31 cellular contexts compared by ENCODE assay signal in the genomic region with DNA sequence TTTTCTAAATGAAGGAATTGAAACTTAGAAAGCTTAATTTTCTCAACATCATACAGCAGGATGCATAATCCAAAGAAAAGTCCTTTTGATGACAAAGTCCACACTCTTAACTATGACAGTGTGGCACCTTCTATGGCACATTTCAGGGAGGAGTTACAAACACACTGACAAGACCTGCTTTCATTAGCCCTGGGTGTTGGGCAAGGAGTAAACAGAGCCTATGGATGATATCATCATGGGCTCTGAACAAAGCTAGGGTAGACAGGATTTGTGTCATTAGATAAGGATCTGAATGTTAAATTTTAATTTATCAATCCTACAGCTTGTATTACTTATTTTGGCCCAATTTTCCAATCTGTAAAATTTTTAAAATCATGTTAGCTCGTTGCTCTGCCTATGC.
DNase-seq lines count a peak whose midpoint lies in the region; ATAC-seq, FAIRE-seq and TF ChIP-seq lines count a peak whose summit lies in the region.
"Had no signal": no experiment of that assay in that cellular context is flagged by ENCODE, and none has a peak within 500 bp of the region (broad histone marks: within the 10 kb centered on the region; RNA-seq: fewer than 3 reads in every experiment).

No MANE protein-coding gene starts in this region.

- H3K9me2 ChIP-seq in PC-9 (ENCODE audit: insufficient read depth) = no peaks in the 10 kb centered on the region

- no peaks in the 10 kb centered on the region for H3K36me3 ChIP-seq in HepG2 (replicated peaks in 1 of 2; ENCODE audit: control insufficient read depth in 1 of 2, insufficient read depth in 2 of 2, low read length in 2 of 2)
- H3K36me3 ChIP-seq in right lobe of liver = no peaks in the 10 kb centered on the region
- no peaks in the 10 kb centered on the region for H3K36me3 ChIP-seq in PC-9 (ENCODE audit: low read depth)
- no peaks in the 10 kb centered on the region for H3K36me3 ChIP-seq in small intestine (ENCODE audit: control insufficient read depth in 2 of 2, insufficient read depth in 2 of 2, low read length in 2 of 2)
- H3K36me3 ChIP-seq: heart left ventricle, left lung, right atrium auricular region, uterus, WERI-Rb-1 had no signal

- H2AFZ ChIP-seq in HepG2 (ENCODE audit: low read length) = no peak overlapping the region
- no peak overlapping the region for H2AFZ ChIP-seq in PC-9

- FAIRE-seq in HepG2 (lab: Jason Lieb, UNC) (no peak), small intestine (lab: Jason Lieb, UNC) (no peak)
- FAIRE-seq: A204.1, endometrium had no signal

- no peaks in the 10 kb centered on the region for H3F3A ChIP-seq in PC-9 (ENCODE audit: insufficient read depth, low read depth)

- TF ChIP-seq RAD21 in HepG2 (CRISPR knock-in tag; IDR thresholded peaks at IDR 0.05) = no peak

- intact Hi-C loops in HepG2 (cut with micrococcal nuclease; ENCODE audit: unreplicated experiment) = no loop called here
- intact Hi-C loops in right lobe of liver (cut with DNase I) = no loop called here
- intact Hi-C loops in PC-9 (cut with micrococcal nuclease; ENCODE audit: unreplicated experiment) = no loop called here

- H3K4me1 Mint-ChIP-seq in glutamatergic neuron (ENCODE audit: low read depth, unreplicated experiment) = no peaks in the 10 kb centered on the region
- H3K4me1 Mint-ChIP-seq: activated CD4-positive, alpha-beta T cell treated with anti-CD3 and anti-CD28 coated beads, Interleukin-2, amount 10 ng/mL, durations not matched to agents 24 days and 14 days had no signal

- peaks cover 2% of the 10 kb centered on the region for H3K9me3 Mint-ChIP-seq in glutamatergic neuron (ENCODE audit: unreplicated experiment)
- H3K9me3 Mint-ChIP-seq: activated naive CD4-positive, alpha-beta T cell treated with anti-CD3 and anti-CD28 coated beads for 36 hours; natural killer cell had no signal

- TF ChIP-seq CTCF in HepG2 (CRISPR knock-in tag; IDR thresholded peaks at IDR 0.05) (no peak), right lobe of liver (IDR thresholded peaks at IDR 0.05) (no peak), PC-9 (conservative IDR thresholded peaks at IDR 0.05) (no peak), fibroblast of mammary gland (conservative IDR thresholded peaks at IDR 0.05; ENCODE audit: control insufficient read depth, insufficient read depth, low read depth, low read length) (no peak), glutamatergic neuron (IDR thresholded peaks at IDR 0.05; ENCODE audit: partially characterized antibody, unreplicated experiment) (no peak)

- H3K4me3 ChIP-seq in HepG2 (replicated peaks in 1 of 3; ENCODE audit: insufficient read depth in 1 of 3, low read depth in 2 of 3, low read length in 3 of 3) = no peak overlapping the region
- H3K4me3 ChIP-seq in right lobe of liver = no peak overlapping the region
- no peak overlapping the region for H3K4me3 ChIP-seq in PC-9
- H3K4me3 ChIP-seq in fibroblast of mammary gland (ENCODE audit: control insufficient read depth, low read depth, low read length) = no peak overlapping the region
- no peak overlapping the region for H3K4me3 ChIP-seq in small intestine (ENCODE audit: low read depth in 1 of 2, low read length in 2 of 2)
- H3K4me3 ChIP-seq: heart left ventricle, left lung, right atrium auricular region, SK-N-MC, testis, uterus had no signal

- peak; percentile 69; the same call in 1 of the 3 replicates for ATAC-seq in HepG2
- no peak for ATAC-seq in right lobe of liver
- ATAC-seq: heart left ventricle, left lung, natural killer cell had no signal

- H3K27ac ChIP-seq in HepG2 (ENCODE audit: extremely low read length, insufficient read depth, low read length) (no peak overlapping the region), right lobe of liver (no peak overlapping the region), PC-9 (peak overlapping the region; percentile 40; the same call in 1 of the 2 replicates), small intestine (ENCODE audit: low read depth in 1 of 2, low read length in 1 of 2) (no peak overlapping the region)
- H3K27ac ChIP-seq: heart left ventricle, KMS-11, right atrium auricular region, SK-N-MC, testis, uterus, WERI-Rb-1 had no signal

- 6% methylated on average over 1 of the region's 1 CpG for WGBS in HepG2 (ENCODE audit: low lambda C conversion rate)
- 44% methylated on average over 1 of the region's 1 CpG for WGBS in right lobe of liver (ENCODE audit: insufficient coverage, low coverage, low lambda C conversion rate, missing lambda C conversion rate)
- WGBS in small intestine, 3 donors = 66 to 68% (median 67%) methylated on average over 1 of the region's 1 CpG

- H3K27me3 Mint-ChIP-seq in glutamatergic neuron (ENCODE audit: unreplicated experiment) = no peaks in the 10 kb centered on the region

- CTCF ChIA-PET in HepG2 (lab: Yijun Ruan, JAX; ENCODE audit: low intra/inter-chr PET ratio, low total read pairs) (no interaction called here), PC-9 (lab: Charles Lee) (no interaction called here)

- in situ Hi-C loops in HepG2 (cut with HindIII; ENCODE audit: extremely low pct_ligation_motif_present, low pct_unique_long_range_greater_than_20kb) = no loop called here

- H3K9ac ChIP-seq in HepG2 (ENCODE audit: insufficient read depth, low read depth, low read length) = no peak overlapping the region
- H3K9ac ChIP-seq: KMS-11 had no signal

- H3K4me3 Mint-ChIP-seq in glutamatergic neuron (ENCODE audit: unreplicated experiment) = no peak overlapping the region
- H3K4me3 Mint-ChIP-seq: activated CD4-positive, alpha-beta T cell treated with anti-CD3 and anti-CD28 coated beads, Interleukin-2, amount 10 ng/mL, durations not matched to agents 24 days and 14 days; activated naive CD4-positive, alpha-beta T cell treated with anti-CD3 and anti-CD28 coated beads for 36 hours; natural killer cell had no signal

- BruUV-seq in HepG2 (replicated peaks; lab: Mats Ljungman, UMichigan) (no TSS peak), PC-9 (replicated peaks; lab: Mats Ljungman, UMichigan) (no TSS peak)

- H3K27me3 ChIP-seq in HepG2 (ENCODE audit: control insufficient read depth in 1 of 2, insufficient read depth in 2 of 2, low read length in 2 of 2) (no peaks in the 10 kb centered on the region), right lobe of liver (no peaks in the 10 kb centered on the region), PC-9 (ENCODE audit: insufficient read depth, low read depth) (no peaks in the 10 kb centered on the region), small intestine (ENCODE audit: control insufficient read depth in 2 of 2, insufficient read depth in 2 of 2, low read length in 2 of 2) (no peaks in the 10 kb centered on the region)
- H3K27me3 ChIP-seq: heart left ventricle, left lung, right atrium auricular region, testis, uterus had no signal

- no peaks in the 10 kb centered on the region for H3K9me3 ChIP-seq in HepG2 (ENCODE audit: low read length)
- H3K9me3 ChIP-seq in right lobe of liver = no peaks in the 10 kb centered on the region
- no peaks in the 10 kb centered on the region for H3K9me3 ChIP-seq in PC-9 (ENCODE audit: insufficient read depth, low read depth)
- H3K9me3 ChIP-seq in small intestine (ENCODE audit: control insufficient read depth, low read depth) = no peaks in the 10 kb centered on the region
- H3K9me3 ChIP-seq: left lung, right atrium auricular region, testis, uterus had no signal

- H3K4me1 ChIP-seq in HepG2 (ENCODE audit: insufficient read depth, low read length) (peaks cover 10% of the 10 kb centered on the region), right lobe of liver (no peaks in the 10 kb centered on the region), PC-9 (replicated peaks; ENCODE audit: insufficient read depth) (peaks cover 15% of the 10 kb centered on the region), small intestine (ENCODE audit: control insufficient read depth in 2 of 2, insufficient read depth in 1 of 2, low read depth in 1 of 2, low read length in 1 of 2) (peaks cover 0 to 2% of the 10 kb centered on the region in 2 donors)
- H3K4me1 ChIP-seq: heart left ventricle, right atrium auricular region, testis, uterus had no signal

- no peaks in the 10 kb centered on the region for H3K36me3 Mint-ChIP-seq in glutamatergic neuron (ENCODE audit: unreplicated experiment)
- H3K36me3 Mint-ChIP-seq: natural killer cell had no signal

- TF ChIP-seq POLR2A in HepG2 (IDR thresholded peaks at IDR 0.05; ENCODE audit: insufficient read depth in 1 of 2, low read depth in 2 of 2, low read length in 2 of 2) (no peak), right lobe of liver (IDR thresholded peaks at IDR 0.05) (no peak)

- H3K4me2 ChIP-seq in HepG2 (ENCODE audit: low read depth, low read length) (peak overlapping the region; percentile 4; the same call in 1 of the 2 replicates), PC-9 (0 out of 2 replicates have a peak overlapping the region, but pooled peaks have one; percentile 7)
- H3K4me2 ChIP-seq: KMS-11 had no signal

- POLR2A ChIA-PET in HepG2 (lab: Yijun Ruan, JAX) = no interaction called here
- POLR2A ChIA-PET in PC-9 (lab: Charles Lee; ENCODE audit: unreplicated experiment) = no interaction called here

- DNase-seq in HepG2 (ENCODE audit: low spot score) (peak; percentile 36), right lobe of liver (no peak), PC-9 (no peak), fibroblast of mammary gland (ENCODE audit: low read depth) (peak; percentile 21), small intestine (peak; percentile 64), NCI-H774 (lab: John Stamatoyannopoulos, UW) (no peak), glutamatergic neuron (no peak), nucleus accumbens (lab: John Stamatoyannopoulos, UW) (no peak)
- DNase-seq: activated CD4-positive, alpha-beta T cell treated with anti-CD3 and anti-CD28 coated beads, Interleukin-2, amount 10 ng/mL, durations not matched to agents 24 days and 14 days; activated naive CD4-positive, alpha-beta T cell treated with anti-CD3 and anti-CD28 coated beads for 36 hours; activated T-cell treated with anti-CD3 and anti-CD28 coated beads, Interleukin-2, amount 50 U/mL, for 48 hours; amygdala; caudate nucleus; heart left ventricle; left lung; natural killer cell; NCI-H1092 treated with DMSO at 0.1 percent for 48 hours; NCI-H1930; RPMI8226; stimulated activated CD4-positive, alpha-beta T cell treated with anti-CD3 and anti-CD28 coated beads, Interleukin-12 subunit alpha, Interleukin-12 subunit beta, amount 100 ng/mL, for 4 hours; stimulated activated CD4-positive, alpha-beta T cell treated with anti-CD3 and anti-CD28 coated beads, Interleukin-4, amount 100 ng/mL, for 4 hours; stimulated activated naive CD4-positive, alpha-beta T cell; T-helper 2 cell; testis; uterus; WERI-Rb-1 had no signal

- H3K79me2 ChIP-seq in HepG2 (ENCODE audit: insufficient read depth, low read length) (no peaks in the 10 kb centered on the region), PC-9 (ENCODE audit: low read depth) (no peaks in the 10 kb centered on the region)

- H3K27ac Mint-ChIP-seq in glutamatergic neuron (ENCODE audit: unreplicated experiment) = no peak overlapping the region
- H3K27ac Mint-ChIP-seq: activated CD4-positive, alpha-beta T cell treated with anti-CD3 and anti-CD28 coated beads, Interleukin-2, amount 10 ng/mL, durations not matched to agents 24 days and 14 days; activated naive CD4-positive, alpha-beta T cell treated with anti-CD3 and anti-CD28 coated beads for 36 hours; natural killer cell had no signal

- no peaks in the 10 kb centered on the region for H4K20me1 ChIP-seq in HepG2 (ENCODE audit: insufficient read depth, low read length)
- H4K20me1 ChIP-seq in PC-9 (ENCODE audit: insufficient read depth) = no peaks in the 10 kb centered on the region

- TF ChIP-seq EP300 in HepG2 (IDR thresholded peaks at IDR 0.05; ENCODE audit: low read depth in 2 of 2, low read length in 2 of 2) (no peak), HepG2 (CRISPR knock-in tag; IDR thresholded peaks at IDR 0.05; ENCODE audit: borderline replicate concordance) (no peak)

Comparison
In these comparisons a context has a peak if more than half of its experiments do, and no peak if none do; other contexts are left out.
1. DNase-seq: peak in HepG2 (single experiment), fibroblast of mammary gland (single experiment) and small intestine (single experiment); none in right lobe of liver (0 of 3), PC-9 (0 of 2), NCI-H774 (single experiment), glutamatergic neuron (single experiment) and nucleus accumbens (0 of 56).